In the genomic region with DNA sequence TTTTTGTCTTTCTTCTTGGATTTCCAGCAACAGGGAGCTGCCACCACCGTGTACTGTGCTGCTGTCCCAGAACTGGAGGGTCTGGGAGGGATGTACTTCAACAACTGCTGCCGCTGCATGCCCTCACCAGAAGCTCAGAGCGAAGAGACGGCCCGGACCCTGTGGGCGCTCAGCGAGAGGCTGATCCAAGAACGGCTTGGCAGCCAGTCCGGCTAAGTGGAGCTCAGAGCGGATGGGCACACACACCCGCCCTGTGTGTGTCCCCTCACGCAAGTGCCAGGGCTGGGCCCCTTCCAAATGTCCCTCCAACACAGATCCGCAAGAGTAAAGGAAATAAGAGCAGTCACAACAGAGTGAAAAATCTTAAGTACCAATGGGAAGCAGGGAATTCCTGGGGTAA, we compare ENCODE assay signal across 2 cellular contexts.
TF ChIP-seq lines count a peak whose summit lies in the region.

No MANE protein-coding gene starts in this region.

TF ChIP-seq in H1, 55 proteins besides CTCF, POLR2A, EP300 and RAD21 (continued from another document):
- TF ChIP-seq GTF2F1 (IDR thresholded peaks at IDR 0.05; ENCODE audit: borderline replicate concordance, low read depth, low read length) = no peak
- TF ChIP-seq ZNF274 (IDR thresholded peaks at IDR 0.05; ENCODE audit: borderline replicate concordance, extremely low read depth, low read length) = no peak
- no peak for TF ChIP-seq CBX8 (IDR thresholded peaks at IDR 0.05; ENCODE audit: borderline replicate concordance, low read depth, low read length)
- TF ChIP-seq CBX5 (IDR thresholded peaks at IDR 0.05; ENCODE audit: low read depth, low read length) = no peak
TF ChIP-seq in H1: peak in this region for 0.

TF ChIP-seq in SK-N-SH treated with all-trans-retinoic acid at 6 μM for 48 hours, 23 proteins besides CTCF, POLR2A, EP300 and RAD21 (continued from another document):
- TF ChIP-seq ZFP30 (CRISPR knock-in tag; IDR thresholded peaks at IDR 0.05) = no peak
- TF ChIP-seq RARB (CRISPR knock-in tag; IDR thresholded peaks at IDR 0.05) = no peak
- TF ChIP-seq, protein P1, sequence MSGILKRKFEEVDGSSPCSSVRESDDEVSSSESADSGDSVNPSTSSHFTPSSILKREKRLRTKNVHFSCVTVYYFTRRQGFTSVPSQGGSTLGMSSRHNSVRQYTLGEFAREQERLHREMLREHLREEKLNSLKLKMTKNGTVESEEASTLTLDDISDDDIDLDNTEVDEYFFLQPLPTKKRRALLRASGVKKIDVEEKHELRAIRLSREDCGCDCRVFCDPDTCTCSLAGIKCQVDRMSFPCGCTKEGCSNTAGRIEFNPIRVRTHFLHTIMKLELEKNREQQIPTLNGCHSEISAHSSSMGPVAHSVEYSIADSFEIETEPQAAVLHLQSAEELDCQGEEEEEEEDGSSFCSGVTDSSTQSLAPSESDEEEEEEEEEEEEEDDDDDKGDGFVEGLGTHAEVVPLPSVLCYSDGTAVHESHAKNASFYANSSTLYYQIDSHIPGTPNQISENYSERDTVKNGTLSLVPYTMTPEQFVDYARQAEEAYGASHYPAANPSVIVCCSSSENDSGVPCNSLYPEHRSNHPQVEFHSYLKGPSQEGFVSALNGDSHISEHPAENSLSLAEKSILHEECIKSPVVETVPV (CRISPR knock-in tag; IDR thresholded peaks at IDR 0.05) = no peak
- TF ChIP-seq ZNF8 (CRISPR knock-in tag; IDR thresholded peaks at IDR 0.05) = no peak
- no peak for TF ChIP-seq ZNF565 (CRISPR knock-in tag; conservative IDR thresholded peaks at IDR 0.05; ENCODE audit: low read depth)
- TF ChIP-seq SNAI2 (CRISPR knock-in tag; IDR thresholded peaks at IDR 0.05) = no peak
- TF ChIP-seq CSDC2 (CRISPR knock-in tag; IDR thresholded peaks at IDR 0.05) = no peak
- TF ChIP-seq, protein P2, sequence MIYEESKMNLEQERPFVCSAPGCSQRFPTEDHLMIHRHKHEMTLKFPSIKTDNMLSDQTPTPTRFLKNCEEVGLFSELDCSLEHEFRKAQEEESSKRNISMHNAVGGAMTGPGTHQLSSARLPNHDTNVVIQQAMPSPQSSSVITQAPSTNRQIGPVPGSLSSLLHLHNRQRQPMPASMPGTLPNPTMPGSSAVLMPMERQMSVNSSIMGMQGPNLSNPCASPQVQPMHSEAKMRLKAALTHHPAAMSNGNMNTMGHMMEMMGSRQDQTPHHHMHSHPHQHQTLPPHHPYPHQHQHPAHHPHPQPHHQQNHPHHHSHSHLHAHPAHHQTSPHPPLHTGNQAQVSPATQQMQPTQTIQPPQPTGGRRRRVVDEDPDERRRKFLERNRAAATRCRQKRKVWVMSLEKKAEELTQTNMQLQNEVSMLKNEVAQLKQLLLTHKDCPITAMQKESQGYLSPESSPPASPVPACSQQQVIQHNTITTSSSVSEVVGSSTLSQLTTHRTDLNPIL (CRISPR knock-in tag; IDR thresholded peaks at IDR 0.05; ENCODE audit: low read depth) = no peak
